26 cellular contexts compared by ENCODE assay signal in the genomic region with DNA sequence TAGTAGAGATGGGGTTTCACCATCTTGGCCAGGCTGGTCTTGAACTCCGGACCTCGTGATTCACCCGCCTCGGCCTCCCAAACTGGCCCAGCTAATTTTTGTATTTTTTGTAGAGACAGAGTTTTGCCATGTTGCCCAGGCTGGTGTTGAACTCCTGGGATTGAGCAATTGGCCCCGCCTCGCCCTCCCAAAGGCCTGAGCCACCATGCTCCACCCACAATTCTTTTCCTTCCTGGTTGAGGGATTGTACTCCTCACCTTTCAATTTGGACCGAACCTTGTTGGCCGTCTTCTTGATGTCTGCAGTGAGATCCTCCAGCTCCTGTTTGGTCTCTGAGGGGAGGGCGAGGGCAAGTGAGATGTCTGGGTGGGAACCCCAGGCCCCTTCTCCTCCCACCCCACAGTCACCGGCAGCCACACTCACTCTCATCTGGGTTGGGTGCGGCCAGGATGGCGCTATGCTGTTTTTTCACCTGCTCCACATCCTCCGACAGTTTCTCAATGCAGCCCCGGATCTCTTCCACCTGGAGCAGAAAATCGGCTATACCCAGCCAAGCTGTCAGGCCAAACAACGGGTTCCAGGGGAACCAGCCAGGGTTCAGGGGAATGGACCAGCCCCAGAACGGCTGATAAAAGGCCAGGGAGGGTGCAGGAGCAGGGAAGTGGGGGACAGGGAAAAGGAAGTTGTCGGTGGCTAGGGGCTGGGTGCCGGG.
"Had no signal": no experiment of that assay in that cellular context is flagged by ENCODE, and none has a peak within 500 bp of the region (broad histone marks: within the 10 kb centered on the region; RNA-seq: fewer than 3 reads in every experiment).

No MANE protein-coding gene starts in this region.

- FAIRE-seq: bronchial epithelial cell had no signal

- H3K36me3 ChIP-seq: adrenal gland had no signal

- ATAC-seq: activated CD4-positive, alpha-beta T cell treated with anti-CD3 and anti-CD28 coated beads for 36 hours; activated CD8-positive, alpha-beta T cell treated with anti-CD3 and anti-CD28 coated beads for 36 hours; activated T-cell treated with anti-CD3 and anti-CD28 coated beads, Interleukin-2, amount 50 U/mL, for 72 hours; T-cell had no signal

- H3K9me3 ChIP-seq: adrenal gland had no signal

- H3K27me3 ChIP-seq: adrenal gland had no signal

- DNase-seq: activated CD4-positive, alpha-beta T cell treated with anti-CD3 and anti-CD28 coated beads for 36 hours; activated CD4-positive, alpha-beta T cell treated with anti-CD3 and anti-CD28 coated beads, Interleukin-2, amount 50 U/mL, for 1 hour; activated CD8-positive, alpha-beta memory T cell treated with anti-CD3 and anti-CD28 coated beads, Interleukin-2, amount 50 U/mL, for 4 hours; activated CD8-positive, alpha-beta T cell treated with anti-CD3 and anti-CD28 coated beads for 36 hours; activated gamma-delta T cell treated with Interleukin-2 at 50 U/mL for 16 hours; activated naive CD4-positive, alpha-beta T cell treated with anti-CD3 and anti-CD28 coated beads, Interleukin-2, amount 10 ng/mL, durations not matched to agents 7 days and 5 days; activated naive CD8-positive, alpha-beta T cell treated with anti-CD3 and anti-CD28 coated beads, Interleukin-2, amount 10 ng/mL, durations not matched to agents 7 days and 5 days; activated T-cell treated with anti-CD3 and anti-CD28 coated beads, Interleukin-2, amount 50 U/mL, for 72 hours; adrenal gland; anterior cingulate cortex; Karpas-422; MM.1S; NCI-H1092; NCI-H1417; NCI-H1930; NCI-H345; NCI-H510A; NCI-H526 treated with DMSO at 0.1 percent for 48 hours; NCI-H82; SIG-M5; T-cell; T-helper 2 cell; T1000; WERI-Rb-1 had no signal

- H3K4me3 ChIP-seq: adrenal gland, SK-N-MC had no signal

- H3K27ac ChIP-seq: adrenal gland, SK-N-MC had no signal
